ENCODE assay signal across 32 cellular contexts in the genomic region with DNA sequence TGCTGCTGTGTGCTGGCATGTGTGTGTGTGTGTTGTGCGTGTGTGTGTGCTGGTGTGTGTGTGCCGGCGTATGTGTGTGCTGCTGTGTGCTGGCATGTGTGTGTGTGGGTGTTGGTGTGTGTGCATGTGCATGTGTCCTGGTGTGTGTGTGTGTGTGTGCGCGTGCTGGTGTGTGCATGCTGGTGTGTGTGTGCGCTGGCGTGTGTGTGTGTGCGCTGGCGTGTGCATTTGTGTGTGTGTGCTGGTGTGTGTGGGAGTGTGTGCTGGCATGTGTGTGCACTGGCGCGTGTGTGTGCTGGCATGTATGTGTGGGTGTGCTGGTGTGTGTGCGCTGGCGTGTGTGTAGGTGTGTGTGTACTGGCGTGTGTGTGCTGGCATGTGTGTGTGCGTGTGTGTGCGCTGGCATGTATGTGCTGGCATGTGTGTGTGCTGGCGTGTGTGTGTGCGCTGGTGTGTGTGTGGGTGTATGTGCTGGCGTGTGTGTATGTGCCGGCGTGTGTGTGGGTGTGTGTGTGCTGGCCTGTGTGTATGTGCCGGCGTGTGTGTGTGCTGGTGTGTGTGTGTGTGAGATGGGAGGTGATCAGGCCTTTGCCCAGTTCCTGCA. TPM values are rescaled to one million over a fixed set of nuclear protein-coding genes. Genes with fewer than 3 reads are reported as not detected.
"Had no signal": no experiment of that assay in that cellular context is flagged by ENCODE, and none has a peak within 500 bp of the region (broad histone marks: within the 10 kb centered on the region; RNA-seq: fewer than 3 reads in every experiment).

No MANE protein-coding gene starts in this region.

- H3K27ac ChIP-seq: gastroesophageal sphincter, hepatocyte, left ventricle myocardium inferior, pancreas, prostate gland, testis, transverse colon, vagina, WERI-Rb-1 had no signal

- H3K4me3 ChIP-seq: gastroesophageal sphincter, hepatocyte, left ventricle myocardium inferior, mucosa of descending colon, pancreas, prostate gland, testis, transverse colon, vagina had no signal

- H3K36me3 ChIP-seq: gastroesophageal sphincter, left ventricle myocardium inferior, pancreas, prostate gland, transverse colon, vagina, WERI-Rb-1 had no signal

- H3K4me3 Mint-ChIP-seq: activated CD4-positive, alpha-beta memory T cell treated with anti-CD3 and anti-CD28 coated beads for 36 hours; activated CD4-positive, alpha-beta T cell treated with anti-CD3 and anti-CD28 coated beads, Interleukin-2, amount 10 ng/mL, durations not matched to agents 24 days and 14 days; activated naive CD4-positive, alpha-beta T cell treated with anti-CD3 and anti-CD28 coated beads for 36 hours; activated T-helper 1 cell treated with anti-CD3 and anti-CD28 coated beads, Interleukin-12 subunit alpha, Interleukin-12 subunit beta, Interleukin-2, Interleukin-4 antibody, amounts not matched to agents 30 ng/mL and 10 ng/mL and 1 ng/mL, durations not matched to agents 14 hours and 24 hours and 36 hours; effector memory CD8-positive, alpha-beta T cell; natural killer cell treated with Interleukin-12 subunit alpha and Interleukin-12 subunit beta and Interleukin-15 and Interleukin-18, amount 100 ng/mL, for 72 hours had no signal

- H3K4me1 Mint-ChIP-seq: activated CD4-positive, alpha-beta T cell treated with anti-CD3 and anti-CD28 coated beads, Interleukin-2, amount 10 ng/mL, durations not matched to agents 24 days and 14 days had no signal

- H3K9me3 Mint-ChIP-seq: activated CD4-positive, alpha-beta memory T cell treated with anti-CD3 and anti-CD28 coated beads for 36 hours; activated CD4-positive, alpha-beta T cell treated with anti-CD3 and anti-CD28 coated beads, Interleukin-2, amount 10 ng/mL, durations not matched to agents 24 days and 14 days; activated naive CD4-positive, alpha-beta T cell treated with anti-CD3 and anti-CD28 coated beads for 36 hours; activated T-helper 1 cell treated with anti-CD3 and anti-CD28 coated beads, Interleukin-12 subunit alpha, Interleukin-12 subunit beta, Interleukin-2, Interleukin-4 antibody, amounts not matched to agents 30 ng/mL and 10 ng/mL and 1 ng/mL, durations not matched to agents 14 hours and 24 hours and 36 hours; natural killer cell treated with Interleukin-12 subunit alpha and Interleukin-12 subunit beta and Interleukin-15 and Interleukin-18, amount 100 ng/mL, for 72 hours had no signal

- ATAC-seq: effector memory CD8-positive, alpha-beta T cell; gastroesophageal sphincter; mucosa of descending colon; natural killer cell treated with Interleukin-12 subunit alpha and Interleukin-12 subunit beta and Interleukin-15 and Interleukin-18, amount 100 ng/mL, for 72 hours; pancreas had no signal

- DNase-seq: activated CD4-positive, alpha-beta memory T cell treated with anti-CD3 and anti-CD28 coated beads for 36 hours; activated CD4-positive, alpha-beta T cell treated with anti-CD3 and anti-CD28 coated beads, Interleukin-2, amount 10 ng/mL, durations not matched to agents 24 days and 14 days; activated CD4-positive, CD25-positive, alpha-beta regulatory T cell treated with anti-CD3 and anti-CD28 coated beads, Interleukin-2, amount 50 U/mL, for 72 hours; activated CD8-positive, alpha-beta memory T cell treated with anti-CD3 and anti-CD28 coated beads, Interleukin-2, amount 50 U/mL, for 4 hours; activated effector memory CD4-positive, alpha-beta T cell treated with anti-CD3 and anti-CD28 coated beads, Interleukin-2, amount 50 U/mL, for 16 hours; activated naive CD4-positive, alpha-beta T cell treated with anti-CD3 and anti-CD28 coated beads for 36 hours; activated T-cell treated with anti-CD3 and anti-CD28 coated beads, Interleukin-2, amount 50 U/mL, for 1 hour; amygdala; cortex of kidney; effector memory CD8-positive, alpha-beta T cell; islet precursor cell; left ventricle myocardium inferior; mucosa of descending colon; retina; stimulated activated CD4-positive, alpha-beta T cell treated with anti-CD3 and anti-CD28 coated beads, Interleukin-15, amount 100 ng/mL, for 24 hours; stimulated activated CD4-positive, alpha-beta T cell treated with anti-CD3 and anti-CD28 coated beads, Interleukin-2, amount 100 ng/mL, for 24 hours; stimulated activated naive CD4-positive, alpha-beta T cell treated with Interleukin-2 at 50 U/mL for 16 hours; T-helper 9 cell; testis; transverse colon; WERI-Rb-1 had no signal

- H3K36me3 Mint-ChIP-seq: activated CD4-positive, alpha-beta memory T cell treated with anti-CD3 and anti-CD28 coated beads for 36 hours; natural killer cell treated with Interleukin-12 subunit alpha and Interleukin-12 subunit beta and Interleukin-15 and Interleukin-18, amount 100 ng/mL, for 72 hours had no signal

- H3K9me3 ChIP-seq: gastroesophageal sphincter, left ventricle myocardium inferior, mucosa of descending colon, pancreas, prostate gland, testis, transverse colon, vagina had no signal

- H3K4me1 ChIP-seq: gastroesophageal sphincter, left ventricle myocardium inferior, pancreas, prostate gland, testis, transverse colon, vagina had no signal

- H3K27me3 Mint-ChIP-seq: activated CD4-positive, alpha-beta T cell treated with anti-CD3 and anti-CD28 coated beads, Interleukin-2, amount 10 ng/mL, durations not matched to agents 24 days and 14 days had no signal

- H3K27ac Mint-ChIP-seq: activated CD4-positive, alpha-beta memory T cell treated with anti-CD3 and anti-CD28 coated beads for 36 hours; activated CD4-positive, alpha-beta T cell treated with anti-CD3 and anti-CD28 coated beads, Interleukin-2, amount 10 ng/mL, durations not matched to agents 24 days and 14 days; activated naive CD4-positive, alpha-beta T cell treated with anti-CD3 and anti-CD28 coated beads for 36 hours; activated T-helper 1 cell treated with anti-CD3 and anti-CD28 coated beads, Interleukin-12 subunit alpha, Interleukin-12 subunit beta, Interleukin-2, Interleukin-4 antibody, amounts not matched to agents 30 ng/mL and 10 ng/mL and 1 ng/mL, durations not matched to agents 14 hours and 24 hours and 36 hours; effector memory CD8-positive, alpha-beta T cell; natural killer cell treated with Interleukin-12 subunit alpha and Interleukin-12 subunit beta and Interleukin-15 and Interleukin-18, amount 100 ng/mL, for 72 hours had no signal

- H3K27me3 ChIP-seq: hepatocyte, testis, vagina had no signal

RNA-seq across cellular contexts. Expression of gene UNC5A, which starts 20.2 kb away (rescaled TPM):
- total RNA-seq: activated CD4-positive, alpha-beta memory T cell treated with anti-CD3 and anti-CD28 coated beads for 36 hours; activated CD4-positive, alpha-beta T cell treated with anti-CD3 and anti-CD28 coated beads, Interleukin-2, amount 10 ng/mL, durations not matched to agents 24 days and 14 days; activated CD8-positive, alpha-beta memory T cell treated with anti-CD3 and anti-CD28 coated beads for 36 hours; activated naive CD4-positive, alpha-beta T cell treated with anti-CD3 and anti-CD28 coated beads for 36 hours; activated T-helper 1 cell treated with anti-CD3 and anti-CD28 coated beads, Interleukin-12 subunit alpha, Interleukin-12 subunit beta, Interleukin-2, Interleukin-4 antibody, amounts not matched to agents 30 ng/mL and 10 ng/mL and 1 ng/mL, durations not matched to agents 14 hours and 24 hours and 36 hours; fibroblast of lung; fibroblast of villous mesenchyme; left ventricle myocardium inferior; natural killer cell treated with Interleukin-12 subunit alpha and Interleukin-12 subunit beta and Interleukin-15 and Interleukin-18, amount 100 ng/mL, for 72 hours; T-helper 1 cell treated with Interleukin-12 subunit alpha and Interleukin-12 subunit beta and Interleukin-4 antibody, amounts not matched to agents 30 ng/mL and 1 ng/mL, for 36 hours; vagina had no signal
